ENCODE assay signal across 4 cellular contexts in genomic region chr2:12333293-12333692, GRCh38.
"Had no signal": no experiment of that assay in that cellular context is flagged by ENCODE, and none has a peak within 500 bp of the region (broad histone marks: within the 10 kb centered on the region; RNA-seq: fewer than 3 reads in every experiment).

No MANE protein-coding gene starts in this region.

- DNase-seq: IMR-90 had no signal

- H3K4me3 ChIP-seq: K562 had no signal

- ATAC-seq: HepG2, K562 had no signal

- H3K4me1 Mint-ChIP-seq: IgD-negative memory B cell had no signal

- H3K4me3 Mint-ChIP-seq: IgD-negative memory B cell had no signal

- H3K27me3 Mint-ChIP-seq: IgD-negative memory B cell had no signal
